In the genomic region with DNA sequence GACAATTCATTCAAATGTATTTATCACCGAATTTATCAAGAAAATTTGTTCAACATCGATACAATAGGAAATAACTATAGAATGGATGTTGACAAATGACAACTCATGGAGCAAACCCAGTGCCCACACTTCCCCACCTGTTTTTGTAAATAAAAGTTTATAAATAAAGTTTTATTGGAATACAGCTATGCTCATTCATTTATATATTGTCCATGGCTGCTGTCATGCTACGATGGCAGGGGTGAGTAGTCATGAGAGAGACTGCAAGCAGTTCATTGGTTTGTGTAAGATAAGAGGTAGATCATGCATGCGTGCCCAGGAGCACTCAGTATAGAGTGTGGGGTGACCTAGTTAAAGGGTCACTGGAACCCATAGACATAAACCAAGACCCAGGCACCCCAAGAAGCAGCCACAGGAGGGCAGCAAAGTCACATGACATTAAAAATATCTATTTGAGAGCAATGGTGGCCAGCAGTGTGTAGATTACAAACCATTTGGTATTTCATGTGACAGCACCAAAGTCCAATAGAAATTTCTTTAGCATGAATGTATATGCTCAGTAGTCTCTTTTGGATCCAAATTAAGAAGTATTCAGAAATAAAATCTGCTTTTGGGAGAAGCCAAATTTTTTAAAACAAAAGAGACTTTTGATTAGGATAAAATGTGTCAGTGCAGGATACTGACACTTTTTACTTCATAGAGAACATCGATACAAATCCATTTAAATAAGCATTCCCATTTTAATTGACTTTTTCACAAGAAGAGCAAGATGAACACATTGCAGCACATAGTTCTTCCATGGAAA, we compare ENCODE assay signal across 9 cellular contexts.
DNase-seq lines count a peak whose midpoint lies in the region; ATAC-seq and TF ChIP-seq lines count a peak whose summit lies in the region.
"Had no signal": no experiment of that assay in that cellular context is flagged by ENCODE, and none has a peak within 500 bp of the region (broad histone marks: within the 10 kb centered on the region; RNA-seq: fewer than 3 reads in every experiment).

No MANE protein-coding gene starts in this region.

- H3K27me3 ChIP-seq in GM23338 (ENCODE audit: insufficient read depth) (no peaks in the 10 kb centered on the region), SJSA1 (replicated peaks) (no peaks in the 10 kb centered on the region), smooth muscle cell (ENCODE audit: low read depth) (no peaks in the 10 kb centered on the region)

- H3K4me1 ChIP-seq in GM23338 (ENCODE audit: insufficient read depth) (no peaks in the 10 kb centered on the region), SJSA1 (replicated peaks) (no peaks in the 10 kb centered on the region), smooth muscle cell (ENCODE audit: low read depth) (no peaks in the 10 kb centered on the region)

- TF ChIP-seq CTCF in GM23338 (conservative IDR thresholded peaks at IDR 0.05; ENCODE audit: low read depth in 2 of 2) (peak; percentile 73 to 83), fibroblast of the aortic adventitia (IDR thresholded peaks at IDR 0.05; ENCODE audit: insufficient read depth, low read length) (peak; percentile 54), smooth muscle cell (IDR thresholded peaks at IDR 0.05; ENCODE audit: borderline replicate concordance, insufficient read depth, poor library complexity, severe bottlenecking) (peak; percentile 68)

- H3K4me2 ChIP-seq in GM23338 (no peak overlapping the region), smooth muscle cell (no peak overlapping the region)

- H3K27ac ChIP-seq in GM23338 (ENCODE audit: low read depth) (no peak overlapping the region), SJSA1 (no peak overlapping the region), smooth muscle cell (ENCODE audit: low read depth) (no peak overlapping the region)

- no peak overlapping the region for H3K27ac Mint-ChIP-seq in GM23338
- H3K27ac Mint-ChIP-seq in stimulated activated memory B cell treated with anti-CD40 and anti-IgM and Interleukin-4, amounts not matched to agents 10 μg/mL and 1 μg/mL and 100 μg/mL, for 72 hours, result no peak overlapping the region
- H3K27ac Mint-ChIP-seq: naive thymus-derived CD4-positive, alpha-beta T cell had no signal

- H3K9me2 ChIP-seq in GM23338 (ENCODE audit: insufficient read depth), result no peaks in the 10 kb centered on the region

- H3K4me3 Mint-ChIP-seq in GM23338, result no peak overlapping the region
- no peak overlapping the region for H3K4me3 Mint-ChIP-seq in stimulated activated memory B cell treated with anti-CD40 and anti-IgM and Interleukin-4, amounts not matched to agents 10 μg/mL and 1 μg/mL and 100 μg/mL, for 72 hours
- H3K4me3 Mint-ChIP-seq: naive thymus-derived CD4-positive, alpha-beta T cell had no signal

- H3K4me1 Mint-ChIP-seq in GM23338, result no peaks in the 10 kb centered on the region
- no peaks in the 10 kb centered on the region for H3K4me1 Mint-ChIP-seq in stimulated activated memory B cell treated with anti-CD40 and anti-IgM and Interleukin-4, amounts not matched to agents 10 μg/mL and 1 μg/mL and 100 μg/mL, for 72 hours
- H3K4me1 Mint-ChIP-seq: naive thymus-derived CD4-positive, alpha-beta T cell had no signal

- DNase-seq in COR-L47 (lab: John Stamatoyannopoulos, UW) (peak; percentile 25), GM23338 (ENCODE audit: low spot score) (peak; percentile 79), SJSA1 (ENCODE audit: low read depth in 1 of 2, low spot score in 2 of 2) (peak; percentile 41 to 54), fibroblast of the aortic adventitia (ENCODE audit: low read depth) (peak; percentile 37), smooth muscle cell (lab: John Stamatoyannopoulos, UW; ENCODE audit: unreplicated experiment) (no peak), hippocampal formation (lab: John Stamatoyannopoulos, UW) (no peak)

- ATAC-seq in GM23338, result peak; percentile 87
- ATAC-seq in stimulated activated memory B cell treated with anti-CD40 and anti-IgM and Interleukin-4, amounts not matched to agents 10 μg/mL and 1 μg/mL and 100 μg/mL, for 72 hours, result no peak
- ATAC-seq in GM21737 (IDR thresholded peaks at IDR 0.05; ENCODE audit: unreplicated experiment), result no peak
- ATAC-seq: naive thymus-derived CD4-positive, alpha-beta T cell had no signal

- H3F3A ChIP-seq in GM23338 (replicated peaks; ENCODE audit: low read depth) (no peaks in the 10 kb centered on the region), smooth muscle cell (ENCODE audit: low read depth) (no peaks in the 10 kb centered on the region)

- H3K36me3 Mint-ChIP-seq in GM23338 (ENCODE audit: low read depth), result no peaks in the 10 kb centered on the region
- no peaks in the 10 kb centered on the region for H3K36me3 Mint-ChIP-seq in stimulated activated memory B cell treated with anti-CD40 and anti-IgM and Interleukin-4, amounts not matched to agents 10 μg/mL and 1 μg/mL and 100 μg/mL, for 72 hours
- H3K36me3 Mint-ChIP-seq: naive thymus-derived CD4-positive, alpha-beta T cell had no signal

- 90% methylated on average over 5 of the region's 5 CpGs for WGBS in smooth muscle cell (ENCODE audit: low lambda C conversion rate)

- peaks cover 3% of the 10 kb centered on the region for H3K27me3 Mint-ChIP-seq in GM23338 (ENCODE audit: insufficient read depth, low read depth, poor library complexity)
- no peaks in the 10 kb centered on the region for H3K27me3 Mint-ChIP-seq in stimulated activated memory B cell treated with anti-CD40 and anti-IgM and Interleukin-4, amounts not matched to agents 10 μg/mL and 1 μg/mL and 100 μg/mL, for 72 hours

- H3K4me3 ChIP-seq in GM23338 (no peak overlapping the region), SJSA1 (no peak overlapping the region), fibroblast of the aortic adventitia (ENCODE audit: low read depth, low read length) (no peak overlapping the region), smooth muscle cell (no peak overlapping the region)

- H3K9me3 Mint-ChIP-seq in GM23338, result no peaks in the 10 kb centered on the region
- H3K9me3 Mint-ChIP-seq in stimulated activated memory B cell treated with anti-CD40 and anti-IgM and Interleukin-4, amounts not matched to agents 10 μg/mL and 1 μg/mL and 100 μg/mL, for 72 hours, result peaks cover 12% of the 10 kb centered on the region

- H3K9ac ChIP-seq in smooth muscle cell (ENCODE audit: low read depth), result no peak overlapping the region

- H4K20me1 ChIP-seq in GM23338 (replicated peaks; ENCODE audit: insufficient read depth) (no peaks in the 10 kb centered on the region), smooth muscle cell (ENCODE audit: low read depth) (no peaks in the 10 kb centered on the region)

- H3K79me2 ChIP-seq in GM23338 (replicated peaks; ENCODE audit: insufficient read depth), result no peaks in the 10 kb centered on the region
- no peaks in the 10 kb centered on the region for H3K79me2 ChIP-seq in smooth muscle cell (ENCODE audit: low read depth)

- H3K36me3 ChIP-seq in GM23338 (ENCODE audit: insufficient read depth) (no peaks in the 10 kb centered on the region), SJSA1 (no peaks in the 10 kb centered on the region), smooth muscle cell (ENCODE audit: low read depth) (no peaks in the 10 kb centered on the region)

- H3K9me3 ChIP-seq in SJSA1 (replicated peaks) (no peaks in the 10 kb centered on the region), smooth muscle cell (replicated peaks; ENCODE audit: low read depth) (no peaks in the 10 kb centered on the region)

- H2AFZ ChIP-seq in GM23338 (no peak overlapping the region), smooth muscle cell (ENCODE audit: low read depth) (no peak overlapping the region)

TF ChIP-seq in GM23338, 12 proteins besides CTCF, POLR2A, EP300 and RAD21 (continues in another document):
- no peak for TF ChIP-seq NANOG (IDR thresholded peaks at IDR 0.05; ENCODE audit: borderline replicate concordance)
- TF ChIP-seq, protein P1, sequence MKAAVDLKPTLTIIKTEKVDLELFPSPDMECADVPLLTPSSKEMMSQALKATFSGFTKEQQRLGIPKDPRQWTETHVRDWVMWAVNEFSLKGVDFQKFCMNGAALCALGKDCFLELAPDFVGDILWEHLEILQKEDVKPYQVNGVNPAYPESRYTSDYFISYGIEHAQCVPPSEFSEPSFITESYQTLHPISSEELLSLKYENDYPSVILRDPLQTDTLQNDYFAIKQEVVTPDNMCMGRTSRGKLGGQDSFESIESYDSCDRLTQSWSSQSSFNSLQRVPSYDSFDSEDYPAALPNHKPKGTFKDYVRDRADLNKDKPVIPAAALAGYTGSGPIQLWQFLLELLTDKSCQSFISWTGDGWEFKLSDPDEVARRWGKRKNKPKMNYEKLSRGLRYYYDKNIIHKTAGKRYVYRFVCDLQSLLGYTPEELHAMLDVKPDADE (IDR thresholded peaks at IDR 0.05), result no peak

Comparison
In these comparisons a context has a peak if more than half of its experiments do, and no peak if none do; other contexts are left out.
1. DNase-seq: peak in COR-L47 (single experiment), GM23338 (single experiment), SJSA1 (2 of 2) and fibroblast of the aortic adventitia (single experiment); none in smooth muscle cell (single experiment) and hippocampal formation (0 of 2).
2. Peak in every context shown above with its lines, with median percentiles within 50 percentile points of each other: CTCF ChIP-seq.